ENCODE assay signal across 9 cellular contexts in the genomic region with DNA sequence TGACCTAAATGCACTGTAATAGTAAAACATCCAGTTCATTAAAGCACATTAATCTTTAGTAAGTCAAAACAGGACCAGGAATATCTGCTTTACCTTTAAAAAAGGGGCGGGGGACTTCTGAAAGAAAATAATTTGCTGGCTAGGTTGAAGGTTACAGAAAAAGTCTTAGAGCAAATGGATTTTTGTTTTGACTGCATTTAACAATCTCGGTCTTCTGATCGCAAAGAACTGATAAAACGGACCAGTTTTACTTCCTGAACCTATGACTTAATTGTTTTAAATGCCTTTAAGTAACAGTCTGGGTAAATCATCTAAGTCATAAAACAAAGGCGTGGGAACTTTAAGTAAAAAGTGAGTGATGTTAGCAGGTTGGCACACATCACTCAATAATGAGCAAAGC. TPM values are rescaled to one million over a fixed set of nuclear protein-coding genes. Genes with fewer than 3 reads are reported as not detected.
A peak's percentile ranks its signal among the peaks of the same experiment; 100 is the strongest.
DNase-seq lines count a peak whose midpoint lies in the region; ATAC-seq and TF ChIP-seq lines count a peak whose summit lies in the region.
"Had no signal": no experiment of that assay in that cellular context is flagged by ENCODE, and none has a peak within 500 bp of the region (broad histone marks: within the 10 kb centered on the region; RNA-seq: fewer than 3 reads in every experiment).

No MANE protein-coding gene starts in this region.

- no peak for TF ChIP-seq POLR2A in testis (IDR thresholded peaks at IDR 0.05)

- no peaks in the 10 kb centered on the region for H3K9me3 ChIP-seq in testis

- H3K4me3 ChIP-seq in foreskin fibroblast (ENCODE audit: low read depth in 1 of 2, low read length in 2 of 2) (peak overlapping the region; percentile 71 to 76), testis (peak overlapping the region; percentile 65 to 83)

- H3K4me1 ChIP-seq in testis, result peaks cover 12% of the 10 kb centered on the region

- CTCF ChIA-PET in activated naive CD4-positive, alpha-beta T cell treated with anti-CD3 and anti-CD28 coated beads, Interleukin-2, amount 10 ng/mL, durations not matched to agents 7 days and 5 days (lab: Charles Lee), result interaction anchor here (1.2 kb wide), 1 partner anchor 78 kb away, joined by 5 read pairs; no protein-coding TSS in a partner anchor

- WGBS in testis, 2 donors, result 4 to 7% methylated on average over 5 of the region's 5 CpGs

- intact Hi-C loops in testis (cut with DNase I; ENCODE audit: low total_unique reads), result no loop called here

- peak overlapping the region in 1 of 2 donors; percentile 72 for H3K27ac ChIP-seq in testis

- H3K27ac Mint-ChIP-seq in activated naive CD4-positive, alpha-beta T cell treated with anti-CD3 and anti-CD28 coated beads, Interleukin-2, amount 10 ng/mL, durations not matched to agents 7 days and 5 days, result peak overlapping the region; percentile 94
- H3K27ac Mint-ChIP-seq in T-helper 1 cell treated with Interleukin-12 subunit alpha and Interleukin-12 subunit beta and Interleukin-4 antibody, amounts not matched to agents 30 μg/mL and 1 μg/mL, for 36 hours, result peak overlapping the region; percentile 99

- peaks cover 25% of the 10 kb centered on the region for H3K27me3 Mint-ChIP-seq in activated naive CD4-positive, alpha-beta T cell treated with anti-CD3 and anti-CD28 coated beads, Interleukin-2, amount 10 ng/mL, durations not matched to agents 7 days and 5 days
- peaks cover 3% of the 10 kb centered on the region for H3K27me3 Mint-ChIP-seq in T-helper 1 cell treated with Interleukin-12 subunit alpha and Interleukin-12 subunit beta and Interleukin-4 antibody, amounts not matched to agents 30 μg/mL and 1 μg/mL, for 36 hours (ENCODE audit: low read depth)

- no peaks in the 10 kb centered on the region for H3K9me3 Mint-ChIP-seq in activated naive CD4-positive, alpha-beta T cell treated with anti-CD3 and anti-CD28 coated beads, Interleukin-2, amount 10 ng/mL, durations not matched to agents 7 days and 5 days
- H3K9me3 Mint-ChIP-seq in T-helper 1 cell treated with Interleukin-12 subunit alpha and Interleukin-12 subunit beta and Interleukin-4 antibody, amounts not matched to agents 30 μg/mL and 1 μg/mL, for 36 hours, result no peaks in the 10 kb centered on the region

- peak overlapping the region; percentile 90 for H3K4me3 Mint-ChIP-seq in activated naive CD4-positive, alpha-beta T cell treated with anti-CD3 and anti-CD28 coated beads, Interleukin-2, amount 10 ng/mL, durations not matched to agents 7 days and 5 days
- H3K4me3 Mint-ChIP-seq in T-helper 1 cell treated with Interleukin-12 subunit alpha and Interleukin-12 subunit beta and Interleukin-4 antibody, amounts not matched to agents 30 μg/mL and 1 μg/mL, for 36 hours, result peak overlapping the region; percentile 96

- H3K27me3 ChIP-seq in testis, result no peaks in the 10 kb centered on the region

- no peak for DNase-seq in activated naive CD4-positive, alpha-beta T cell treated with anti-CD3 and anti-CD28 coated beads, Interleukin-2, amount 10 ng/mL, durations not matched to agents 7 days and 5 days
- no peak for DNase-seq in activated naive CD4-positive, alpha-beta T cell (lab: John Stamatoyannopoulos, UW)
- DNase-seq in foreskin fibroblast (no peak), testis (no peak), NCI-H345 (lab: John Stamatoyannopoulos, UW) (no peak)
- no peak for DNase-seq in stimulated activated CD4-positive, alpha-beta T cell treated with anti-CD3 and anti-CD28 coated beads, Interleukin-12 subunit alpha, Interleukin-12 subunit beta, amount 100 ng/mL, for 4 hours
- DNase-seq: cerebellar nuclear complex had no signal

- ATAC-seq in HG03469 (IDR thresholded peaks at IDR 0.05; ENCODE audit: unreplicated experiment), result no peak

- H3K36me3 ChIP-seq in testis (ENCODE audit: low read depth, missing control alignments), result no peaks in the 10 kb centered on the region

- peaks cover 51% of the 10 kb centered on the region for H3K4me1 Mint-ChIP-seq in activated naive CD4-positive, alpha-beta T cell treated with anti-CD3 and anti-CD28 coated beads, Interleukin-2, amount 10 ng/mL, durations not matched to agents 7 days and 5 days
- peaks cover 43% of the 10 kb centered on the region for H3K4me1 Mint-ChIP-seq in T-helper 1 cell treated with Interleukin-12 subunit alpha and Interleukin-12 subunit beta and Interleukin-4 antibody, amounts not matched to agents 30 μg/mL and 1 μg/mL, for 36 hours (ENCODE audit: low read depth)

- H3K36me3 Mint-ChIP-seq in activated naive CD4-positive, alpha-beta T cell treated with anti-CD3 and anti-CD28 coated beads, Interleukin-2, amount 10 ng/mL, durations not matched to agents 7 days and 5 days, result peaks cover 28% of the 10 kb centered on the region
- peaks cover 16% of the 10 kb centered on the region for H3K36me3 Mint-ChIP-seq in T-helper 1 cell treated with Interleukin-12 subunit alpha and Interleukin-12 subunit beta and Interleukin-4 antibody, amounts not matched to agents 30 μg/mL and 1 μg/mL, for 36 hours (ENCODE audit: low read depth)

- no peak for TF ChIP-seq CTCF in foreskin fibroblast (IDR thresholded peaks at IDR 0.05; ENCODE audit: low read depth, low read length)
- no peak for TF ChIP-seq CTCF in testis (IDR thresholded peaks at IDR 0.05)

RNA-seq across cellular contexts. Expression of a gene that starts 0.8 kb away (rescaled TPM):
- total RNA-seq in testis, result 10 to 100 TPM; 50.5 to 72.9 TPM
- 70.0 TPM for polyA plus RNA-seq in testis (ENCODE audit: insufficient read depth, low read depth, low replicate concordance)

RNA-seq across cellular contexts. Expression of a gene that starts 55.3 kb away (rescaled TPM):
- total RNA-seq in testis, result 1 to 10 TPM; 5.3 to 7.9 TPM
- polyA plus RNA-seq in testis (ENCODE audit: insufficient read depth, low read depth, low replicate concordance), result 4.9 TPM
